8 cellular contexts compared by ENCODE assay signal in the genomic region with DNA sequence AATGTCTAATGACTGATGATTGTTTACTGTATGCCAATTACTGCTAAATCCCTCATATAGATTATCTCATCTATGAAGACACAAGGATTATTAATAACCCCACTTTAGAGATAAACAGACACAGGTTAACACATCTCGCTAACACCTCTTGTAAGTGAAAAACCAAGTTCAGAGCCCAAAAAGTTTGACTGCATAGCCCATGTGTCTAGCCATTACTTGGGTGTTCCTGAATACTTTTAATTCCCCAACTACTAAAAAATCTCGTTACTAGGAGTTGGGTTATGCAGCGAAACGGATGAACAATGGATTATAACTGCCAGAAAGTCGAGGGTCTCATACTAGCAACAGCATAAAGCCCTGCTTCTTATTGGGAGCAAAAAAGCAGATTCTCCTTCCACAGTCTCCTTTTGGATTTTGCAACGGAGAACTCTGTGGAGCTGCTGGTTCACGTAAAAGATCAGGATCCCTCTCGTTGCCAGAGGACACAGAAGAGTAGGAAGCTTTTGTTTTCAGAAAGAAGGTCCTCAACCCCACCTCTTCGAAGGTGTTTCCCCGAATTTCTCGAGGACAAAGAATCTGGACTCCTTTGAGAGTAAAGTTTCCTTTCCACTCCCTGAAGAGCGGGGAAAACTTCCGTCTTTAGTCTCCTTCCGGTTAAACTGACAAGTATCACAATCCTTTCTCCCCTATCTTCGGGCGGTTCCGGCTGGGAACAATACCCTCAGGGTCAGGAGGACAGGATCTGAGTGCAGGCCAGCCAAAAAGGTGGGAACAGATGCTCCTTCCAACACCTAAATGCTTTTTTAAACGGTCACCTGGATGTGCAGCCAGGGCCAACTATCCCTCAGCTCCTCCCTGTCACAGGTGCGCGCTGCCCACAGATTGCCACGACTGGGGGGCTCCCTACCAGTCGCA. TPM values are rescaled to one million over a fixed set of nuclear protein-coding genes. Genes with fewer than 3 reads are reported as not detected.
DNase-seq lines count a peak whose midpoint lies in the region; ATAC-seq and TF ChIP-seq lines count a peak whose summit lies in the region.

No MANE protein-coding gene starts in this region.

- peaks cover 31% of the 10 kb centered on the region for H3K4me1 Mint-ChIP-seq in activated CD8-positive, alpha-beta memory T cell treated with anti-CD3 and anti-CD28 coated beads, Interleukin-2, amount 10 ng/mL, durations not matched to agents 7 days and 5 days

- H3K9ac ChIP-seq in mucosa of rectum (ENCODE audit: low read depth in 1 of 2, low read length in 2 of 2): peak overlapping the region; percentile 96 to 97

- no peak for TF ChIP-seq CTCF in esophagus muscularis mucosa (IDR thresholded peaks at IDR 0.05)

- intact Hi-C loops in esophagus muscularis mucosa (cut with DNase I): loop anchor here (2.0 kb wide), 1 partner anchor 48 kb away; the partner anchor contains the start of gene EIF4G2

- peak overlapping the region; percentile 67 to 79 (median 78) for H3K4me3 ChIP-seq in esophagus muscularis mucosa
- peak overlapping the region; percentile 83 to 91 for H3K4me3 ChIP-seq in mucosa of rectum (ENCODE audit: low read length in 2 of 2)

- WGBS in esophagus muscularis mucosa: 2% methylated on average over 22 of the region's 22 CpGs

- H3K36me3 Mint-ChIP-seq in activated CD8-positive, alpha-beta memory T cell treated with anti-CD3 and anti-CD28 coated beads, Interleukin-2, amount 10 ng/mL, durations not matched to agents 7 days and 5 days: peaks cover 39% of the 10 kb centered on the region

- TF ChIP-seq EP300 in esophagus muscularis mucosa (IDR thresholded peaks at IDR 0.05): no peak

- DNase-seq in activated CD8-positive, alpha-beta memory T cell treated with anti-CD3 and anti-CD28 coated beads, Interleukin-2, amount 10 ng/mL, durations not matched to agents 7 days and 5 days: no peak
- DNase-seq in activated CD8-positive, alpha-beta memory T cell treated with anti-CD3 and anti-CD28 coated beads, Interleukin-2, amount 50 U/mL, for 48 hours: no peak
- DNase-seq in HuH-7.5 (ENCODE audit: low spot score) (peak; percentile 22), T-helper 9 cell (peak; percentile 5), esophagus muscularis mucosa (ENCODE audit: extremely low spot score) (no peak), DMS153 treated with DMSO at 0.1 percent for 48 hours (lab: John Stamatoyannopoulos, UW; ENCODE audit: unreplicated experiment) (no peak)

- H3K27me3 ChIP-seq in esophagus muscularis mucosa (no peaks in the 10 kb centered on the region), mucosa of rectum (ENCODE audit: control insufficient read depth in 2 of 2, insufficient read depth in 2 of 2, low read length in 2 of 2) (no peaks in the 10 kb centered on the region)

- H3K36me3 ChIP-seq in esophagus muscularis mucosa: peaks cover 20 to 40% (median 30%) of the 10 kb centered on the region in 4 donors
- peaks cover 27 to 32% of the 10 kb centered on the region in 2 donors for H3K36me3 ChIP-seq in mucosa of rectum (ENCODE audit: control insufficient read depth in 2 of 2, insufficient read depth in 2 of 2, low read length in 2 of 2)

- ATAC-seq in activated CD8-positive, alpha-beta memory T cell treated with anti-CD3 and anti-CD28 coated beads, Interleukin-2, amount 10 ng/mL, durations not matched to agents 7 days and 5 days: peak; percentile 0
- ATAC-seq in GM21717 (IDR thresholded peaks at IDR 0.05; ENCODE audit: unreplicated experiment): peak; percentile 18

- no peaks in the 10 kb centered on the region for H3K9me3 Mint-ChIP-seq in activated CD8-positive, alpha-beta memory T cell treated with anti-CD3 and anti-CD28 coated beads, Interleukin-2, amount 10 ng/mL, durations not matched to agents 7 days and 5 days (ENCODE audit: low read depth)

- H3K9me3 ChIP-seq in esophagus muscularis mucosa: no peaks in the 10 kb centered on the region
- H3K9me3 ChIP-seq in mucosa of rectum (ENCODE audit: control insufficient read depth in 2 of 2, low read length in 2 of 2): no peaks in the 10 kb centered on the region

- H3K27ac ChIP-seq in esophagus muscularis mucosa (replicated peaks in 1 of 4): peak overlapping the region; percentile 91 to 99 (median 94)
- peak overlapping the region; percentile 99 for H3K27ac ChIP-seq in mucosa of rectum (ENCODE audit: low read depth in 2 of 2, low read length in 2 of 2)

- H3K27me3 Mint-ChIP-seq in activated CD8-positive, alpha-beta memory T cell treated with anti-CD3 and anti-CD28 coated beads, Interleukin-2, amount 10 ng/mL, durations not matched to agents 7 days and 5 days: no peaks in the 10 kb centered on the region

- peaks cover 17 to 45% (median 40%) of the 10 kb centered on the region in 4 donors for H3K4me1 ChIP-seq in esophagus muscularis mucosa
- H3K4me1 ChIP-seq in mucosa of rectum (ENCODE audit: control insufficient read depth in 2 of 2, insufficient read depth in 2 of 2, low read length in 2 of 2): peaks cover 8% of the 10 kb centered on the region in 2 donors

- CTCF ChIA-PET in activated CD8-positive, alpha-beta memory T cell treated with anti-CD3 and anti-CD28 coated beads, Interleukin-2, amount 10 ng/mL, durations not matched to agents 7 days and 5 days (lab: Charles Lee): interaction anchor here (0.8 to 3.0 kb wide), 3 partner anchors 8 to 65 kb away, joined by 3 to 28 read pairs (median 3); partner anchors contain the start of gene EIF4G2

- peak overlapping the region; percentile 98 for H3K4me3 Mint-ChIP-seq in activated CD8-positive, alpha-beta memory T cell treated with anti-CD3 and anti-CD28 coated beads, Interleukin-2, amount 10 ng/mL, durations not matched to agents 7 days and 5 days

- TF ChIP-seq POLR2A in esophagus muscularis mucosa (IDR thresholded peaks at IDR 0.05; ENCODE audit: low read depth): no peak

- H3K27ac Mint-ChIP-seq in activated CD8-positive, alpha-beta memory T cell treated with anti-CD3 and anti-CD28 coated beads, Interleukin-2, amount 10 ng/mL, durations not matched to agents 7 days and 5 days: peak overlapping the region; percentile 100

RNA-seq across cellular contexts. Expression of gene ZBED5, which starts 0.9 kb away (rescaled TPM):
- total RNA-seq in activated CD8-positive, alpha-beta memory T cell treated with anti-CD3 and anti-CD28 coated beads, Interleukin-2, amount 10 ng/mL, durations not matched to agents 7 days and 5 days: 10 to 100 TPM; 34.9 to 35.5 TPM
- total RNA-seq in esophagus muscularis mucosa: 10 to 100 TPM; 27.3 to 36.5 (median 28.3) TPM

RNA-seq across cellular contexts. Expression of gene EIF4G2, which starts 48.2 kb away (rescaled TPM):
- 100 to 1,000 TPM; 579 to 898 TPM for total RNA-seq in activated CD8-positive, alpha-beta memory T cell treated with anti-CD3 and anti-CD28 coated beads, Interleukin-2, amount 10 ng/mL, durations not matched to agents 7 days and 5 days
- 100 to 1,000 TPM; 508 to 734 (median 592) TPM for total RNA-seq in esophagus muscularis mucosa

Comparison
In these comparisons a context has a peak if more than half of its experiments do, and no peak if none do; other contexts are left out.
1. DNase-seq: peak in HuH-7.5 (single experiment) and T-helper 9 cell (single experiment); none in activated CD8-positive, alpha-beta memory T cell treated with anti-CD3 and anti-CD28 coated beads, Interleukin-2, amount 10 ng/mL, durations not matched to agents 7 days and 5 days (single experiment), activated CD8-positive, alpha-beta memory T cell treated with anti-CD3 and anti-CD28 coated beads, Interleukin-2, amount 50 U/mL, for 48 hours (single experiment), esophagus muscularis mucosa (single experiment) and DMS153 treated with DMSO at 0.1 percent for 48 hours (single experiment).